ENCODE assay signal across 16 cellular contexts in genomic region chr9:130902204-130903185, GRCh38. TPM values are rescaled to one million over a fixed set of nuclear protein-coding genes. Genes with fewer than 3 reads are reported as not detected.
DNase-seq lines count a peak whose midpoint lies in the region; ATAC-seq and TF ChIP-seq lines count a peak whose summit lies in the region.
"Had no signal": no experiment of that assay in that cellular context is flagged by ENCODE, and none has a peak within 500 bp of the region (broad histone marks: within the 10 kb centered on the region; RNA-seq: fewer than 3 reads in every experiment).

No MANE protein-coding gene starts in this region.

- no peaks in the 10 kb centered on the region for H3K79me2 ChIP-seq in GM23338 (replicated peaks; ENCODE audit: insufficient read depth)

- intact Hi-C loops in Calu3 (cut with micrococcal nuclease; ENCODE audit: unreplicated experiment), result no loop called here

- H3K27ac ChIP-seq in GM23338 (ENCODE audit: low read depth), result no peak overlapping the region
- peak overlapping the region; percentile 8 for H3K27ac ChIP-seq in brain microvascular endothelial cell
- H3K27ac ChIP-seq: GM23248 had no signal

- H3K36me3 Mint-ChIP-seq in GM23338 (ENCODE audit: low read depth) (no peaks in the 10 kb centered on the region), Calu3 (ENCODE audit: insufficient read depth, unreplicated experiment) (no peaks in the 10 kb centered on the region)
- H3K36me3 Mint-ChIP-seq: CD14-positive monocyte; CD4-positive, alpha-beta memory T cell had no signal

- H3K4me2 ChIP-seq in GM23338, result no peak overlapping the region

- TF ChIP-seq CTCF in GM23338 (conservative IDR thresholded peaks at IDR 0.05; ENCODE audit: low read depth in 2 of 2), result no peak
- TF ChIP-seq CTCF in brain microvascular endothelial cell (IDR thresholded peaks at IDR 0.05; ENCODE audit: low read depth, low read length, missing control alignments), result no peak
- TF ChIP-seq CTCF in Calu3 (IDR thresholded peaks at IDR 0.05; ENCODE audit: unreplicated experiment), result no peak

- in situ Hi-C loops in brain microvascular endothelial cell (cut with HindIII; ENCODE audit: low pct_ligation_motif_present, low sequenced_read_pairs), result no loop called here

- H3K27ac Mint-ChIP-seq in GM23338 (no peak overlapping the region), Calu3 (ENCODE audit: unreplicated experiment) (no peak overlapping the region)
- H3K27ac Mint-ChIP-seq: CD14-positive monocyte had no signal

- H3K4me3 Mint-ChIP-seq in GM23338 (no peak overlapping the region), Calu3 (ENCODE audit: low read depth, unreplicated experiment) (no peak overlapping the region)
- H3K4me3 Mint-ChIP-seq: CD14-positive monocyte; CD4-positive, alpha-beta memory T cell had no signal

- no peaks in the 10 kb centered on the region for H3F3A ChIP-seq in GM23338 (replicated peaks; ENCODE audit: low read depth)

- H3K27me3 ChIP-seq in GM23338 (ENCODE audit: insufficient read depth) (no peaks in the 10 kb centered on the region), brain microvascular endothelial cell (replicated peaks) (peaks cover 60% of the 10 kb centered on the region)

- no peak overlapping the region for H2AFZ ChIP-seq in GM23338
- H2AFZ ChIP-seq: GM23248 had no signal

- BruUV-seq in Calu3 (replicated peaks; lab: Mats Ljungman, UMichigan), result no TSS peak

- H4K20me1 ChIP-seq in GM23338 (replicated peaks; ENCODE audit: insufficient read depth), result no peaks in the 10 kb centered on the region

- no peaks in the 10 kb centered on the region for H3K4me1 ChIP-seq in GM23338 (ENCODE audit: insufficient read depth)

- ATAC-seq in GM23338 (peak; percentile 10; the same call in 2 of the 3 replicates), HG03442 (IDR thresholded peaks at IDR 0.05; ENCODE audit: unreplicated experiment) (no peak)

- H3K4me1 Mint-ChIP-seq in GM23338 (no peaks in the 10 kb centered on the region), Calu3 (ENCODE audit: low read depth, unreplicated experiment) (no peaks in the 10 kb centered on the region)
- H3K4me1 Mint-ChIP-seq: CD4-positive, alpha-beta memory T cell had no signal

- H3K27me3 Mint-ChIP-seq in GM23338 (ENCODE audit: insufficient read depth, low read depth, poor library complexity) (peaks cover 14% of the 10 kb centered on the region), Calu3 (ENCODE audit: unreplicated experiment) (peaks cover 65% of the 10 kb centered on the region)

- DNase-seq in GM23338 (ENCODE audit: low spot score), result no peak
- DNase-seq in brain microvascular endothelial cell, result no peak
- peak; percentile 38 for DNase-seq in myocyte (ENCODE audit: low read depth)
- DNase-seq in NCI-H2081 treated with DMSO at 0.1 percent for 48 hours (lab: John Stamatoyannopoulos, UW), result no peak
- DNase-seq in Calu3, result no peak
- DNase-seq: COR-L47, DMS153, DND-41, HCEC 1CT had no signal

- H3K36me3 ChIP-seq in GM23338 (ENCODE audit: insufficient read depth), result no peaks in the 10 kb centered on the region
- no peaks in the 10 kb centered on the region for H3K36me3 ChIP-seq in brain microvascular endothelial cell (replicated peaks)

- CTCF ChIA-PET in Calu3 (lab: Charles Lee), result no interaction called here

- H3K9me3 Mint-ChIP-seq in GM23338 (no peaks in the 10 kb centered on the region), Calu3 (ENCODE audit: low read depth, unreplicated experiment) (no peaks in the 10 kb centered on the region)
- H3K9me3 Mint-ChIP-seq: CD4-positive, alpha-beta memory T cell had no signal

- H3K9me2 ChIP-seq in GM23338 (ENCODE audit: insufficient read depth), result no peaks in the 10 kb centered on the region

- H3K4me3 ChIP-seq in GM23338, result no peak overlapping the region
- no peak overlapping the region for H3K4me3 ChIP-seq in brain microvascular endothelial cell (ENCODE audit: low read depth, low read length)
- H3K4me3 ChIP-seq: GM23248 had no signal

TF ChIP-seq in GM23338, 12 proteins besides CTCF, POLR2A, EP300 and RAD21:
- TF ChIP-seq, protein P1, sequence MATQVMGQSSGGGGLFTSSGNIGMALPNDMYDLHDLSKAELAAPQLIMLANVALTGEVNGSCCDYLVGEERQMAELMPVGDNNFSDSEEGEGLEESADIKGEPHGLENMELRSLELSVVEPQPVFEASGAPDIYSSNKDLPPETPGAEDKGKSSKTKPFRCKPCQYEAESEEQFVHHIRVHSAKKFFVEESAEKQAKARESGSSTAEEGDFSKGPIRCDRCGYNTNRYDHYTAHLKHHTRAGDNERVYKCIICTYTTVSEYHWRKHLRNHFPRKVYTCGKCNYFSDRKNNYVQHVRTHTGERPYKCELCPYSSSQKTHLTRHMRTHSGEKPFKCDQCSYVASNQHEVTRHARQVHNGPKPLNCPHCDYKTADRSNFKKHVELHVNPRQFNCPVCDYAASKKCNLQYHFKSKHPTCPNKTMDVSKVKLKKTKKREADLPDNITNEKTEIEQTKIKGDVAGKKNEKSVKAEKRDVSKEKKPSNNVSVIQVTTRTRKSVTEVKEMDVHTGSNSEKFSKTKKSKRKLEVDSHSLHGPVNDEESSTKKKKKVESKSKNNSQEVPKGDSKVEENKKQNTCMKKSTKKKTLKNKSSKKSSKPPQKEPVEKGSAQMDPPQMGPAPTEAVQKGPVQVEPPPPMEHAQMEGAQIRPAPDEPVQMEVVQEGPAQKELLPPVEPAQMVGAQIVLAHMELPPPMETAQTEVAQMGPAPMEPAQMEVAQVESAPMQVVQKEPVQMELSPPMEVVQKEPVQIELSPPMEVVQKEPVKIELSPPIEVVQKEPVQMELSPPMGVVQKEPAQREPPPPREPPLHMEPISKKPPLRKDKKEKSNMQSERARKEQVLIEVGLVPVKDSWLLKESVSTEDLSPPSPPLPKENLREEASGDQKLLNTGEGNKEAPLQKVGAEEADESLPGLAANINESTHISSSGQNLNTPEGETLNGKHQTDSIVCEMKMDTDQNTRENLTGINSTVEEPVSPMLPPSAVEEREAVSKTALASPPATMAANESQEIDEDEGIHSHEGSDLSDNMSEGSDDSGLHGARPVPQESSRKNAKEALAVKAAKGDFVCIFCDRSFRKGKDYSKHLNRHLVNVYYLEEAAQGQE (IDR thresholded peaks at IDR 0.05; ENCODE audit: unreplicated experiment), result no peak

RNA-seq across cellular contexts. Expression of gene QRFP, which starts 5.9 kb away (rescaled TPM):
- total RNA-seq in GM23338 (2014; rRNA removed; shearing (Covaris generic)), result not detected in 2 replicates
- polyA plus RNA-seq in GM23338 (2016; fragmentation: Nextera tagmentation; extraction: Ambion mirVana), result not detected in 2 replicates
- not detected in 2 replicates for total RNA-seq in myocyte
- polyA plus RNA-seq in myocyte (2012), result 0.49 TPM
- not detected in 2 replicates for total RNA-seq in Calu3 (2022)
- total RNA-seq: A172; A673; CD4-positive, alpha-beta memory T cell; GM23248 had no signal
- polyA plus RNA-seq: BJ; CD4-positive, alpha-beta memory T cell had no signal

RNA-seq across cellular contexts. Expression of gene FIBCD1, which starts 36.6 kb away (rescaled TPM):
- total RNA-seq in GM23338 (2014; rRNA removed; shearing (Covaris generic)), result 4.4 and 15.5 TPM in 2 replicates
- polyA plus RNA-seq in GM23338 (2016; fragmentation: Nextera tagmentation; extraction: Ambion mirVana), result 5.6 and 9.0 TPM in 2 replicates
- total RNA-seq in myocyte (0.36 and 0.48 TPM in 2 replicates), Calu3 (2022) (1.4 and 1.5 TPM in 2 replicates)
- 16.0 TPM for polyA plus RNA-seq in myocyte (2012)
- total RNA-seq: CD4-positive, alpha-beta memory T cell had no signal
- polyA plus RNA-seq: CD14-positive monocyte; CD4-positive, alpha-beta memory T cell had no signal
